Comparison of ENCODE assay signal across 16 cellular contexts in the genomic region with DNA sequence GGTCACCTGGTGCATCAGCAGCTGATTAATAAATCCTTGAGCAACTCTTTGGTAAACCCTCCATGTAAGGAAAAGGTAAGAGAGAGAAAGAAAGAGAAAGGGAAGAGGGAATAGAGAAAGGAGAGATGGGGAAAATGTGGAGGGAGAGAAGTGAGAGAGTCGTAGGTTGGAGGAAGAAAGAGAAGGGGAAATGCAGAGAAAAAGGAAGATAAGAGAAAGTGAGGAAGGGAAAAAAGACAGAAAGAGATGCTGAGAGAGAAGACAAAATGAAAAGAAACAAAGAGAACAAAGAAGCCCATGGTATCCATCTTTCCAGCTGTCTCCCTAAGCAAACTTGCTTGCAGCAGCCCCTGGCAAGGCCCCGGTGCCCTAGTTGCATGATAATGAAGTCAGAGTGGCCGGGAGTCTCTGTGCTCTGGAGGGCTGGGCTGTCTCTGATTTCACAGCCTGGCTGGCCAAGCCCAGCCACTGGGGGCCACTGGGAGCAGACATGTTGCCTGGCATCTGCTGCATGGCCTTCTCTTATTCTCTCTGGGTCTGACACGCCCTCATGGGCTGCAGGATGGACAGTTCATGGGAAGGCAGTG. TPM values are rescaled to one million over a fixed set of nuclear protein-coding genes. Genes with fewer than 3 reads are reported as not detected.
"Had no signal": no experiment of that assay in that cellular context is flagged by ENCODE, and none has a peak within 500 bp of the region (broad histone marks: within the 10 kb centered on the region; RNA-seq: fewer than 3 reads in every experiment).

No MANE protein-coding gene starts in this region.

- H3K27me3 ChIP-seq: ascending aorta, thyroid gland had no signal

- H3K27ac ChIP-seq: ascending aorta, coronary artery, heart right ventricle, thyroid gland had no signal

- ATAC-seq: activated CD8-positive, alpha-beta T cell treated with anti-CD3 and anti-CD28 coated beads, Interleukin-2, amount 10 ng/mL, durations not matched to agents 7 days and 5 days; activated T-cell treated with anti-CD3 and anti-CD28 coated beads, Interleukin-2, amount 50 U/mL, for 4 hours; heart right ventricle had no signal

- H3K4me3 Mint-ChIP-seq: activated CD4-positive, alpha-beta T cell treated with anti-CD3 and anti-CD28 coated beads, Interleukin-2, amount 10 ng/mL, durations not matched to agents 24 days and 14 days; activated CD8-positive, alpha-beta T cell treated with anti-CD3 and anti-CD28 coated beads, Interleukin-2, amount 10 ng/mL, durations not matched to agents 7 days and 5 days; activated naive CD4-positive, alpha-beta T cell treated with anti-CD3 and anti-CD28 coated beads, Interleukin-2, amount 10 ng/mL, durations not matched to agents 7 days and 5 days; activated T-cell treated with anti-CD3 and anti-CD28 coated beads, Interleukin-2, amount 50 U/mL, for 4 hours; nephron had no signal

- H3K27ac Mint-ChIP-seq: activated CD4-positive, alpha-beta T cell treated with anti-CD3 and anti-CD28 coated beads, Interleukin-2, amount 10 ng/mL, durations not matched to agents 24 days and 14 days; activated CD8-positive, alpha-beta T cell treated with anti-CD3 and anti-CD28 coated beads, Interleukin-2, amount 10 ng/mL, durations not matched to agents 7 days and 5 days; activated naive CD4-positive, alpha-beta T cell treated with anti-CD3 and anti-CD28 coated beads, Interleukin-2, amount 10 ng/mL, durations not matched to agents 7 days and 5 days; nephron had no signal

- H3K4me3 ChIP-seq: ascending aorta, coronary artery, heart right ventricle, thyroid gland had no signal

- H3K4me1 ChIP-seq: ascending aorta, thyroid gland had no signal

- H3K9me3 Mint-ChIP-seq: activated CD4-positive, alpha-beta T cell treated with anti-CD3 and anti-CD28 coated beads, Interleukin-2, amount 10 ng/mL, durations not matched to agents 24 days and 14 days; activated naive CD4-positive, alpha-beta T cell treated with anti-CD3 and anti-CD28 coated beads, Interleukin-2, amount 10 ng/mL, durations not matched to agents 7 days and 5 days; activated T-cell treated with anti-CD3 and anti-CD28 coated beads, Interleukin-2, amount 50 U/mL, for 4 hours; nephron had no signal

- DNase-seq: activated CD8-positive, alpha-beta memory T cell treated with anti-CD3 and anti-CD28 coated beads, Interleukin-2, amount 50 U/mL, for 4 hours; activated CD8-positive, alpha-beta T cell treated with anti-CD3 and anti-CD28 coated beads, Interleukin-2, amount 10 ng/mL, durations not matched to agents 7 days and 5 days; activated naive CD4-positive, alpha-beta T cell treated with anti-CD3 and anti-CD28 coated beads, Interleukin-2, amount 10 ng/mL, durations not matched to agents 7 days and 5 days; activated T-cell treated with anti-CD3 and anti-CD28 coated beads, Interleukin-2, amount 50 U/mL, for 4 hours; heart right ventricle; left cardiac atrium; posterior cingulate gyrus; stimulated activated CD4-positive, alpha-beta T cell treated with anti-CD3 and anti-CD28 coated beads, Interleukin-2, amount 100 ng/mL, for 24 hours; stimulated activated naive CD4-positive, alpha-beta T cell treated with Interleukin-2 at 50 U/mL for 16 hours; thyroid gland had no signal

- H3K27me3 Mint-ChIP-seq: activated CD4-positive, alpha-beta T cell treated with anti-CD3 and anti-CD28 coated beads, Interleukin-2, amount 10 ng/mL, durations not matched to agents 24 days and 14 days had no signal

- H3K36me3 Mint-ChIP-seq: activated naive CD4-positive, alpha-beta T cell treated with anti-CD3 and anti-CD28 coated beads, Interleukin-2, amount 10 ng/mL, durations not matched to agents 7 days and 5 days had no signal

- H3K9me3 ChIP-seq: ascending aorta, thyroid gland had no signal

- H3K36me3 ChIP-seq: ascending aorta, heart right ventricle, thyroid gland had no signal

- H3K4me1 Mint-ChIP-seq: activated CD4-positive, alpha-beta T cell treated with anti-CD3 and anti-CD28 coated beads, Interleukin-2, amount 10 ng/mL, durations not matched to agents 24 days and 14 days; activated naive CD4-positive, alpha-beta T cell treated with anti-CD3 and anti-CD28 coated beads, Interleukin-2, amount 10 ng/mL, durations not matched to agents 7 days and 5 days had no signal

RNA-seq across cellular contexts. Expression of a gene that starts 48.4 kb away (rescaled TPM):
- total RNA-seq: activated CD4-positive, alpha-beta T cell treated with anti-CD3 and anti-CD28 coated beads, Interleukin-2, amount 10 ng/mL, durations not matched to agents 24 days and 14 days; activated CD8-positive, alpha-beta T cell treated with anti-CD3 and anti-CD28 coated beads, Interleukin-2, amount 10 ng/mL, durations not matched to agents 7 days and 5 days; ascending aorta; skeletal muscle tissue; T-helper 2 cell treated with Interferon-gamma antibody and Interleukin-4, amounts not matched to agents 100 ng/mL and 5 ng/mL, for 36 hours had no signal
